In the genomic region with DNA sequence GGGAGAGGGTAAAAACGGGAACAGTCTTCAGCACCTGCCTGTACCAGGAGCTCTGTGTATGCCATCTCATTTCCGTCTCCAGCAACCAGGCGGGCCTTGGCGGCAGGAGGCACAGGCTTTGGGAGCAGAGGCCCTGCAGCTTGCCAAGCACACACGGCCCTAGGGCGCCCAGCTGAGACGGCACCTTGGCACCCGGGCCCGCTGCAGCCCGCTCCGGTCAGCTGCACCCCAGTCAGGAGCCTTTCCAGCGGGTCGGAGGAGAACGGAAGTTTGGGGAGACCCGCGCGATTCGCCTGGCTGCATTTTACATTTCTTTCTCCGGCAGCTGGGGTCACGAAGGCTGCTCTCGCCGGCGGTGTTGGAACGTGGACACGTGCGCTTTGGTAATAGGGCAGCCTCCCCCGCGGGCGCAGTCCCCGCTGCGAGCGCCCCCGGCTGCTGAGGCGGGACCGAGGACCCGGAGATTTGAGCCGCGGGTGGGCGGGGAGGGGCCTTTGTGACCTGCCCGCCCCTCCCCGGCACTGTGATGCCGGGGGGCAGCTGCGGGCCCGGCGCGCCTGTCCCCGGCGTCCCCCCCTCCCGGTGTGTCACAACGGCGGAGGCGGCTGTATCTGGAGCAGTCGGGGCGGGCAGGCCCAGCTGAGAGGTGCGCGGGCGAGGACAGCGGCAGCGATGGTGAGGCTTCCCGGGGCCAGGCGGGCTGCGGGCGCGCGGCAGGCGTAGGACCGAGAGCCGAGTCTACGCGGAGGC, we compare ENCODE assay signal across 8 cellular contexts. TPM values are rescaled to one million over a fixed set of nuclear protein-coding genes. Genes with fewer than 3 reads are reported as not detected.
A peak's percentile ranks its signal among the peaks of the same experiment; 100 is the strongest.
DNase-seq lines count a peak whose midpoint lies in the region; ATAC-seq and TF ChIP-seq lines count a peak whose summit lies in the region.

Gene TUBA8 (plus strand): TSS at position 616 of the 750 bp plus-strand sequence. CDS start 57 bp downstream, at position 673.

- H3K4me3 Mint-ChIP-seq in T-helper 17 cell: peak within 1 kb of the TSS; percentile 87

- POLR2A ChIA-PET in HEK293T (lab: Yijun Ruan, JAX): no interaction called here

- H3K4me1 Mint-ChIP-seq in T-helper 17 cell: peaks cover 30% of the 10 kb centered on the region

- peaks cover 21% of the 10 kb centered on the region for H3K27me3 Mint-ChIP-seq in T-helper 17 cell

- DNase-seq in GM03348 (ENCODE audit: low spot score) (peak; percentile 74), HT-29 (ENCODE audit: low spot score) (peak; percentile 12), T-helper 17 cell (no peak), left kidney (ENCODE audit: low read depth, low spot score) (peak; percentile 87), HEK293T (ENCODE audit: extremely low spot score) (no peak), COLO829 (ENCODE audit: low spot score) (no peak)
- peak; percentile 22 to 45 (median 31) for DNase-seq in stimulated activated CD4-positive, alpha-beta T cell treated with anti-CD3 and anti-CD28 coated beads, TNF-alpha, amount 100 ng/mL, for 4 hours (ENCODE audit: low read depth in 3 of 3)

- peak within 1 kb of the TSS; percentile 39 for H3K27ac ChIP-seq in cingulate gyrus (ENCODE audit: low read depth, low read length)

- CTCF ChIA-PET in HEK293T (lab: Yijun Ruan, JAX): no interaction called here

- peaks cover 10% of the 10 kb centered on the region for H3K36me3 Mint-ChIP-seq in T-helper 17 cell (ENCODE audit: low read depth)

- no peaks in the 10 kb centered on the region for H3K9me3 ChIP-seq in T-helper 17 cell (ENCODE audit: control insufficient read depth, low read length, poor library complexity, severe bottlenecking)

- ATAC-seq in T-helper 17 cell: peak; percentile 70

- no peak within 1 kb of the TSS for H3K27ac Mint-ChIP-seq in T-helper 17 cell

TF ChIP-seq in HEK293T, 16 proteins besides CTCF, POLR2A, EP300 and RAD21:
- no peak for TF ChIP-seq CTBP1 (IDR thresholded peaks at IDR 0.05; ENCODE audit: borderline replicate concordance)
- TF ChIP-seq BHLHE40 (IDR thresholded peaks at IDR 0.05; ENCODE audit: borderline replicate concordance): no peak
- no peak for TF ChIP-seq L3MBTL2 (conservative IDR thresholded peaks at IDR 0.05)
- no peak for TF ChIP-seq SUZ12 (IDR thresholded peaks at IDR 0.05)
- TF ChIP-seq ARNT (IDR thresholded peaks at IDR 0.05): no peak
- no peak for TF ChIP-seq NFRKB (IDR thresholded peaks at IDR 0.05)
- TF ChIP-seq HDGF (IDR thresholded peaks at IDR 0.05; ENCODE audit: borderline replicate concordance): no peak
TF ChIP-seq in HEK293T: peak in this region for 0.

RNA-seq across cellular contexts. Expression of gene TUBA8, which starts in this region (rescaled TPM):
- total RNA-seq in HT-29 (2014; rRNA removed; shearing (Covaris generic)): 0.13 and 0.44 TPM in 2 replicates
- 10 to 100 TPM in 1 of 2 donors, 1 to 10 TPM in 1; 2.3 to 27.0 TPM for total RNA-seq in T-helper 17 cell

Comparison
In these comparisons a context has a peak if more than half of its experiments do, and no peak if none do; other contexts are left out.
1. Peak in DNase-seq in HT-29; RNA of the gene not detected or under 1 TPM.
2. DNase-seq: peak in GM03348 (single experiment), left kidney (single experiment) and stimulated activated CD4-positive, alpha-beta T cell treated with anti-CD3 and anti-CD28 coated beads, TNF-alpha, amount 100 ng/mL, for 4 hours (3 of 3); none in T-helper 17 cell (0 of 3), HEK293T (single experiment) and COLO829 (single experiment).